32 cellular contexts compared by ENCODE assay signal in the genomic region with DNA sequence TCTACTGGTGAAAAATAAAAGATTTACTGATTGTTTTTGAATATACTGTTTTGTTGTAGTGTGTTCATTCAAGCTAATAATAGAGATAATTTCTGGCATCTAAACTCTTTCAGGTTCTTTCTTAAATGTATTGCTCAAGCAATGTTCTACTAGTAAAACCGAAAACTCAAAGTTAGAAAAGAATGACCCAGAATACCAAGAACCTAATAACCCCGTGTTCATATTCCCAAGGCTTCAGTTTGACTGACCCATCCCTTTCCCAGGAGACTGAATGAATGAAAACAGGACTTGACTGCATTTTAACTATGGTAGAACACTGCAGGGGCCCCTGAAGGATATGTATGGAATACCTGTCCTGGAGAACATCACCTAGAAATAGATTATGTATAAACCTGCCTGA.
"Had no signal": no experiment of that assay in that cellular context is flagged by ENCODE, and none has a peak within 500 bp of the region (broad histone marks: within the 10 kb centered on the region; RNA-seq: fewer than 3 reads in every experiment).

No MANE protein-coding gene starts in this region.

- H3K9me3 ChIP-seq: Peyer's patch had no signal

- DNase-seq: activated CD4-positive, alpha-beta memory T cell treated with anti-CD3 and anti-CD28 coated beads, Interleukin-2, amount 10 ng/mL, durations not matched to agents 7 days and 5 days; activated CD4-positive, alpha-beta T cell treated with anti-CD3 and anti-CD28 coated beads for 1 hour; activated CD4-positive, alpha-beta T cell treated with anti-CD3 and anti-CD28 coated beads for 48 hours; activated CD4-positive, CD25-positive, alpha-beta regulatory T cell; activated CD8-positive, alpha-beta memory T cell treated with anti-CD3 and anti-CD28 coated beads for 24 hours; activated CD8-positive, alpha-beta memory T cell treated with anti-CD3 and anti-CD28 coated beads, Interleukin-2, amount 10 ng/mL, durations not matched to agents 7 days and 5 days; activated CD8-positive, alpha-beta memory T cell treated with anti-CD3 and anti-CD28 coated beads, Interleukin-2, amount 50 U/mL, for 48 hours; activated effector memory CD4-positive, alpha-beta T cell treated with Interleukin-2 at 50 U/mL for 16 hours; activated naive CD4-positive, alpha-beta T cell treated with anti-CD3 and anti-CD28 coated beads, Interleukin-2, amount 10 ng/mL, durations not matched to agents 7 days and 5 days; activated naive CD8-positive, alpha-beta T cell treated with anti-CD3 and anti-CD28 coated beads, Interleukin-2, amount 50 U/mL, for 24 hours; activated T-cell treated with anti-CD3 and anti-CD28 coated beads, Interleukin-2, amount 50 U/mL, for 48 hours; brain microvascular endothelial cell; Kasumi-1; KG1; MM.1S; MV-4-11; NCI-H1092; NCI-H1436 treated with DMSO at 0.1 percent for 48 hours; NCI-H1694 treated with DMSO at 0.1 percent for 48 hours; NCI-H2029 treated with DMSO at 0.1 percent for 48 hours; NCI-H2107; NCI-H2171; NCI-H510A; NCI-H526; NCI-H748 treated with DMSO at 0.1 percent for 48 hours; NK-92 treated with Interleukin-12 subunit alpha and Interleukin-12 subunit beta, amount 100 ng/mL, for 24 hours; PC-3; Peyer's patch; RPMI8226; T1000; WERI-Rb-1 had no signal

- H3K4me3 ChIP-seq: cardiac muscle cell, Peyer's patch had no signal

- H3K36me3 ChIP-seq: brain microvascular endothelial cell, cardiac muscle cell, Peyer's patch, WERI-Rb-1 had no signal

- H3K4me1 ChIP-seq: Peyer's patch had no signal

- ATAC-seq: activated CD8-positive, alpha-beta memory T cell treated with anti-CD3 and anti-CD28 coated beads, Interleukin-2, amount 10 ng/mL, durations not matched to agents 7 days and 5 days; activated naive CD8-positive, alpha-beta T cell treated with anti-CD3 and anti-CD28 coated beads, Interleukin-2, amount 50 U/mL, for 24 hours; PC-3 had no signal

- H3K27me3 ChIP-seq: brain microvascular endothelial cell, cardiac muscle cell, Peyer's patch had no signal

- H3K27ac ChIP-seq: brain microvascular endothelial cell, cardiac muscle cell, Peyer's patch, WERI-Rb-1 had no signal
